Comparison of ENCODE assay signal across 8 cellular contexts in the genomic region with DNA sequence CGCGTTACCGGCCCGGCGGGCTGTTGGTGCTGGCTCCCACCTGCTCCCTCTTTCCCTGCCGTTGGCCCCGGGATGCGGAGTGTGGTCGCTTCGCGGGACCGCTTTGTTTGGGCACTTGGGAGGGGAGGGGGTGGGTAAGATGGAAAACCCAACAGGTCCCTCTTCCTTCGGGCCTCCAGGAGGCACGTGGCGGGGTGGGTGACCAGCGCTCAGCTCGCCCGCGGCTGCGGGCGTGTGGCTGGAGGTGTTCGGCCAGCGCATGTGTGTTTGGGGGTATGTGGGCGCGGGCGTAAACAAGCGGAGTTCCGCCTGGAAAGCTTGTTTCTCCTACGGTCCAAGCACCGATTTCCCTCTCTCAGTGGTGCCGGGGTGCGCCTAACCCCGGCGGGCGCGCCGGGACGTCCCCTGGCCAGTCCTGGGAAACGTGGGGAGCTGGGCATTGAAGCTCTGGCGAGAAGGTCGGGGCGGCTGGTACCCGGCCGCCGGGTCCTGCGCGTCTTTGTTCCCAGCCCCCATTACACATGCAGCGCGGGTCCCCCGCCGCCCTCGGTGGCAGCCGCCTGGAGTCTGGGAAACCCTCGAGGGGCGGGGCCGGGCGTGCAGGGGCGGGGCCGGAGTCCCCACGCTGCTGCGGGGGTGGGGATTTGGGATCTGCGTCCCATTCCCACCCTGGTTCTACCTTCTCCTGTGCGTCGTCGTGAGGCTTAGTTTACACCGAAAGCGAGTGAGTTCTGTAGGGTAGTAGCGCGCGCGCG. TPM values are rescaled to one million over a fixed set of nuclear protein-coding genes. Genes with fewer than 3 reads are reported as not detected.
DNase-seq lines count a peak whose midpoint lies in the region; ATAC-seq, FAIRE-seq and TF ChIP-seq lines count a peak whose summit lies in the region.

No MANE protein-coding gene starts in this region.

- intact Hi-C loops in HepG2 (cut with micrococcal nuclease; ENCODE audit: unreplicated experiment), result no loop called here

- peaks cover 21% of the 10 kb centered on the region for H3K4me1 ChIP-seq in CD8-positive, alpha-beta memory T cell (ENCODE audit: insufficient read depth, low read length)
- peaks cover 37% of the 10 kb centered on the region for H3K4me1 ChIP-seq in HepG2 (ENCODE audit: insufficient read depth, low read length)

- H3K9ac ChIP-seq in HepG2 (ENCODE audit: insufficient read depth, low read depth, low read length), result peak overlapping the region; percentile 94

- CTCF ChIA-PET in CD8-positive, alpha-beta memory T cell (lab: Charles Lee), result interaction anchor here (1.0 to 2.6 kb wide), 5 partner anchors 11 to 109 kb away, joined by 3 to 11 read pairs (median 5); a partner anchor contains a TSS
- CTCF ChIA-PET in HepG2 (lab: Yijun Ruan, JAX; ENCODE audit: low intra/inter-chr PET ratio, low total read pairs), result interaction anchor here (1.0 kb wide), 1 partner anchor 25 kb away, joined by 3 read pairs; no protein-coding TSS in a partner anchor

- no peak overlapping the region for H2AFZ ChIP-seq in HepG2 (ENCODE audit: low read length)

- H3K27me3 Mint-ChIP-seq in CD8-positive, alpha-beta memory T cell, result peaks cover 7 to 15% of the 10 kb centered on the region in 2 donors

- ATAC-seq in GM21619 (IDR thresholded peaks at IDR 0.05; ENCODE audit: unreplicated experiment), result peak; percentile 37
- peak; percentile 78 for ATAC-seq in HepG2
- ATAC-seq in HG02970 (IDR thresholded peaks at IDR 0.05; ENCODE audit: low FRiP score, unreplicated experiment), result no peak

- POLR2A ChIA-PET in CD8-positive, alpha-beta memory T cell (lab: Charles Lee), result interaction anchor here (0.6 to 1.3 kb wide), 3 partner anchors 29 to 81 kb away, joined by 3 to 5 read pairs (median 3); no protein-coding TSS in a partner anchor
- POLR2A ChIA-PET in HepG2 (lab: Yijun Ruan, JAX), result interaction anchor here (0.8 to 2.0 kb wide), 4 partner anchors 16 to 321 kb away, joined by 3 to 10 read pairs (median 6); a partner anchor contains a TSS

- H3K27ac ChIP-seq in CD8-positive, alpha-beta memory T cell (ENCODE audit: low read depth, low read length), result peak overlapping the region; percentile 55
- H3K27ac ChIP-seq in WERI-Rb-1 (peak overlapping the region; percentile 97), HepG2 (ENCODE audit: extremely low read length, insufficient read depth, low read length) (peak overlapping the region; percentile 86)

- H3K79me2 ChIP-seq in HepG2 (ENCODE audit: insufficient read depth, low read length), result peaks cover 55% of the 10 kb centered on the region

- no peak; a peak in 1 of 4 replicates for TF ChIP-seq EP300 in HepG2 (IDR thresholded peaks at IDR 0.05; ENCODE audit: low read depth in 2 of 2, low read length in 2 of 2)
- no peak for TF ChIP-seq EP300 in HepG2 (CRISPR knock-in tag; IDR thresholded peaks at IDR 0.05; ENCODE audit: borderline replicate concordance)

- H3K36me3 ChIP-seq in CD8-positive, alpha-beta memory T cell (ENCODE audit: insufficient read depth, low read length), result no peaks in the 10 kb centered on the region
- peaks cover 4% of the 10 kb centered on the region; the same call in 1 of the 2 replicates for H3K36me3 ChIP-seq in WERI-Rb-1
- no peaks in the 10 kb centered on the region; a peak in 1 of 5 replicates for H3K36me3 ChIP-seq in HepG2 (replicated peaks in 1 of 2; ENCODE audit: control insufficient read depth in 1 of 2, insufficient read depth in 2 of 2, low read length in 2 of 2)

- peak overlapping the region; percentile 91 to 97 (median 96) for H3K4me3 Mint-ChIP-seq in CD8-positive, alpha-beta memory T cell

- peak; percentile 42 for FAIRE-seq in HepG2 (lab: Jason Lieb, UNC)

- H3K36me3 Mint-ChIP-seq in CD8-positive, alpha-beta memory T cell, result peaks cover 0 to 4% (median 0%) of the 10 kb centered on the region in 3 donors

- TF ChIP-seq POLR2A in HepG2 (IDR thresholded peaks at IDR 0.05; ENCODE audit: insufficient read depth in 1 of 2, low read depth in 2 of 2, low read length in 2 of 2), result peak; percentile 46 to 75

- H3K9me3 ChIP-seq in CD8-positive, alpha-beta memory T cell (ENCODE audit: low read length), result no peaks in the 10 kb centered on the region
- H3K9me3 ChIP-seq in WERI-Rb-1 (ENCODE audit: severe bottlenecking) (no peaks in the 10 kb centered on the region), HepG2 (ENCODE audit: low read length) (no peaks in the 10 kb centered on the region)

- H3K4me2 ChIP-seq in HepG2 (ENCODE audit: low read depth, low read length), result peak overlapping the region; percentile 97

- TF ChIP-seq CTCF in WERI-Rb-1 (IDR thresholded peaks at IDR 0.05; ENCODE audit: low read depth, low read length) (no peak), HepG2 (CRISPR knock-in tag; IDR thresholded peaks at IDR 0.05) (no peak)

- peaks cover 13 to 32% (median 14%) of the 10 kb centered on the region in 3 donors for H3K4me1 Mint-ChIP-seq in CD8-positive, alpha-beta memory T cell

- TSS peak; percentile 42 for BruUV-seq in HepG2 (replicated peaks; lab: Mats Ljungman, UMichigan)

- peak in 4 of 5 donors; percentile 16 to 54 (median 38) for DNase-seq in CD8-positive, alpha-beta memory T cell
- DNase-seq in NCI-H1417 treated with DMSO at 0.1 percent for 48 hours (lab: John Stamatoyannopoulos, UW) (peak; percentile 35), WERI-Rb-1 (peak; percentile 92), dermis blood vessel endothelial cell (peak; percentile 48), HepG2 (ENCODE audit: low spot score) (peak; percentile 81)
- DNase-seq in stimulated activated CD4-positive, alpha-beta T cell treated with anti-CD3 and anti-CD28 coated beads, Interleukin-4, amount 100 ng/mL, for 24 hours, result peak; percentile 33

- peak overlapping the region in 5 of 8 donors; percentile 23 to 89 (median 55) for H3K27ac Mint-ChIP-seq in CD8-positive, alpha-beta memory T cell

- H3K9me3 Mint-ChIP-seq in CD8-positive, alpha-beta memory T cell, result no peaks in the 10 kb centered on the region

- H3K27me3 ChIP-seq in CD8-positive, alpha-beta memory T cell (ENCODE audit: insufficient read depth, low read length, poor library complexity, severe bottlenecking), result no peaks in the 10 kb centered on the region
- H3K27me3 ChIP-seq in WERI-Rb-1 (ENCODE audit: insufficient read depth, low read depth, severe bottlenecking) (no peaks in the 10 kb centered on the region), HepG2 (ENCODE audit: control insufficient read depth in 1 of 2, insufficient read depth in 2 of 2, low read length in 2 of 2) (no peaks in the 10 kb centered on the region)

- peaks cover 35% of the 10 kb centered on the region for H4K20me1 ChIP-seq in HepG2 (ENCODE audit: insufficient read depth, low read length)

- H3K4me3 ChIP-seq in CD8-positive, alpha-beta memory T cell (ENCODE audit: low read length), result peak overlapping the region; percentile 47
- H3K4me3 ChIP-seq in WERI-Rb-1 (ENCODE audit: low read depth, low read length) (peak overlapping the region; percentile 87), HepG2 (replicated peaks in 1 of 3; ENCODE audit: insufficient read depth in 1 of 3, low read depth in 2 of 3, low read length in 3 of 3) (peak overlapping the region; percentile 55 to 79 (median 64))

- WGBS in HepG2 (ENCODE audit: low lambda C conversion rate), result 0% methylated on average over 4 of the region's 72 CpGs

- no peak for TF ChIP-seq RAD21 in HepG2 (CRISPR knock-in tag; IDR thresholded peaks at IDR 0.05)

- in situ Hi-C loops in HepG2 (cut with HindIII; ENCODE audit: extremely low pct_ligation_motif_present, low pct_unique_long_range_greater_than_20kb), result loop anchor here (25.0 kb wide), 1 partner anchor 318 kb away; a partner anchor contains a TSS

RNA-seq across cellular contexts. Expression of a gene that starts 1.4 kb away (rescaled TPM):
- total RNA-seq in CD8-positive, alpha-beta memory T cell, result 1 to 10 TPM; 5.5 to 6.0 TPM
- polyA plus RNA-seq in CD8-positive, alpha-beta memory T cell, result 0.43 TPM
- total RNA-seq in dermis blood vessel endothelial cell (4.2 and 7.3 TPM in 2 replicates), HepG2 (2016; rRNA removed; fragmentation: Illumina TruSeq; extraction: Trizol) (10.0 and 11.3 TPM in 2 replicates)
- 1.9 and 2.3 TPM in 2 replicates for total RNA-seq in HepG2 (2016; cell fraction: cytosol; rRNA removed; fragmentation: Illumina TruSeq; extraction: Trizol; ENCODE audit: low read depth)
- 9.6 and 10.5 TPM in 2 replicates for total RNA-seq in HepG2 (2016; cell fraction: insoluble cytoplasmic fraction; rRNA removed; fragmentation: Illumina TruSeq; extraction: Trizol)
- total RNA-seq in HepG2 (2016; cell fraction: membrane; rRNA removed; fragmentation: Illumina TruSeq; extraction: Trizol), result 6.0 TPM in 2 replicates
- 11.7 and 13.1 TPM in 2 replicates for total RNA-seq in HepG2 (2016; cell fraction: nucleus; rRNA removed; fragmentation: Illumina TruSeq; extraction: Trizol)
- polyA plus RNA-seq in HepG2 (2011; rRNA removed), result 12.0 and 12.7 TPM in 2 replicates
- 9.0 and 9.9 TPM in 2 replicates for polyA plus RNA-seq in HepG2 (2011; cell fraction: cytosol; rRNA removed)
- 15.0 and 15.2 TPM in 2 replicates for polyA plus RNA-seq in HepG2 (2011; cell fraction: nucleus; rRNA removed)
- polyA plus RNA-seq in HepG2 (2012), result 9.9 and 12.0 TPM in 2 replicates
- polyA plus RNA-seq in HepG2 (2016; cell fraction: cytosol; fragmentation: Illumina TruSeq; extraction: Trizol; ENCODE audit: low read depth), result 2.7 and 2.9 TPM in 2 replicates
- polyA plus RNA-seq in HepG2 (2016; cell fraction: insoluble cytoplasmic fraction; fragmentation: Illumina TruSeq; extraction: Trizol; ENCODE audit: low read depth), result 5.1 and 5.5 TPM in 2 replicates
- 3.4 and 4.2 TPM in 2 replicates for polyA plus RNA-seq in HepG2 (2016; cell fraction: membrane; fragmentation: Illumina TruSeq; extraction: Trizol; ENCODE audit: low read depth)
- 8.4 and 8.5 TPM in 2 replicates for polyA plus RNA-seq in HepG2 (2016; cell fraction: nucleus; fragmentation: Illumina TruSeq; extraction: Trizol; ENCODE audit: insufficient read depth, low read depth)
- polyA minus RNA-seq in HepG2 (2011; rRNA and poly(A)+ RNA removed; ENCODE audit: low replicate concordance), result 23.0 and 122 TPM in 2 replicates
- 32.7 and 38.7 TPM in 2 replicates for polyA minus RNA-seq in HepG2 (2011; cell fraction: cytosol; rRNA and poly(A)+ RNA removed)
- polyA minus RNA-seq in HepG2 (2011; cell fraction: nucleus; rRNA and poly(A)+ RNA removed), result 27.8 and 34.2 TPM in 2 replicates

RNA-seq across cellular contexts. Expression of a gene that starts 41.1 kb away (rescaled TPM):
- total RNA-seq in CD8-positive, alpha-beta memory T cell, result 10 to 100 TPM; 17.7 to 19.0 TPM
- 8.7 TPM for polyA plus RNA-seq in CD8-positive, alpha-beta memory T cell
- total RNA-seq in dermis blood vessel endothelial cell (8.2 and 10.4 TPM in 2 replicates), HepG2 (2016; rRNA removed; fragmentation: Illumina TruSeq; extraction: Trizol) (7.2 and 9.5 TPM in 2 replicates)
- total RNA-seq in HepG2 (2016; cell fraction: cytosol; rRNA removed; fragmentation: Illumina TruSeq; extraction: Trizol; ENCODE audit: low read depth), result 2.4 and 3.2 TPM in 2 replicates
- total RNA-seq in HepG2 (2016; cell fraction: insoluble cytoplasmic fraction; rRNA removed; fragmentation: Illumina TruSeq; extraction: Trizol), result 9.4 and 10.0 TPM in 2 replicates
- total RNA-seq in HepG2 (2016; cell fraction: membrane; rRNA removed; fragmentation: Illumina TruSeq; extraction: Trizol), result 4.3 and 4.9 TPM in 2 replicates
- total RNA-seq in HepG2 (2016; cell fraction: nucleus; rRNA removed; fragmentation: Illumina TruSeq; extraction: Trizol), result 11.9 and 12.3 TPM in 2 replicates
- polyA plus RNA-seq in HepG2 (2011; rRNA removed), result 5.5 TPM in 2 replicates
- polyA plus RNA-seq in HepG2 (2011; cell fraction: cytosol; rRNA removed), result 2.0 and 3.0 TPM in 2 replicates
- 11.4 and 19.7 TPM in 2 replicates for polyA plus RNA-seq in HepG2 (2011; cell fraction: nucleus; rRNA removed)
- polyA plus RNA-seq in HepG2 (2012), result 3.4 and 5.4 TPM in 2 replicates
- 0.79 and 1.1 TPM in 2 replicates for polyA plus RNA-seq in HepG2 (2016; cell fraction: cytosol; fragmentation: Illumina TruSeq; extraction: Trizol; ENCODE audit: low read depth)
- 8.8 and 9.2 TPM in 2 replicates for polyA plus RNA-seq in HepG2 (2016; cell fraction: insoluble cytoplasmic fraction; fragmentation: Illumina TruSeq; extraction: Trizol; ENCODE audit: low read depth)
- polyA plus RNA-seq in HepG2 (2016; cell fraction: membrane; fragmentation: Illumina TruSeq; extraction: Trizol; ENCODE audit: low read depth), result 2.3 and 2.8 TPM in 2 replicates
- polyA plus RNA-seq in HepG2 (2016; cell fraction: nucleus; fragmentation: Illumina TruSeq; extraction: Trizol; ENCODE audit: insufficient read depth, low read depth), result 25.1 and 25.9 TPM in 2 replicates
- polyA minus RNA-seq in HepG2 (2011; rRNA and poly(A)+ RNA removed; ENCODE audit: low replicate concordance), result 5.4 and 6.5 TPM in 2 replicates
- polyA minus RNA-seq in HepG2 (2011; cell fraction: cytosol; rRNA and poly(A)+ RNA removed), result 1.8 and 2.0 TPM in 2 replicates
- polyA minus RNA-seq in HepG2 (2011; cell fraction: nucleus; rRNA and poly(A)+ RNA removed), result 15.5 and 17.5 TPM in 2 replicates

Comparison
In these comparisons a context has a peak if more than half of its experiments do, and no peak if none do; other contexts are left out.
1. DNase-seq: peak in every context shown above with its lines; median percentile 92 in WERI-Rb-1; 81 in HepG2; 48 in dermis blood vessel endothelial cell; 38 in CD8-positive, alpha-beta memory T cell; 35 in NCI-H1417 treated with DMSO at 0.1 percent for 48 hours; 33 in stimulated activated CD4-positive, alpha-beta T cell treated with anti-CD3 and anti-CD28 coated beads, Interleukin-4, amount 100 ng/mL, for 24 hours.